ENCODE assay signal across 14 cellular contexts in genomic region chr14:40219032-40219431, GRCh38.
"Had no signal": no experiment of that assay in that cellular context is flagged by ENCODE, and none has a peak within 500 bp of the region (broad histone marks: within the 10 kb centered on the region; RNA-seq: fewer than 3 reads in every experiment).

No MANE protein-coding gene starts in this region.

- H3K4me3 ChIP-seq: heart left ventricle, lung, sigmoid colon, skin epidermis had no signal

- H3K4me1 ChIP-seq: heart left ventricle, sigmoid colon had no signal

- H3K36me3 ChIP-seq: heart left ventricle, neutrophil, sigmoid colon had no signal

- H3K27ac ChIP-seq: heart left ventricle, neutrophil, sigmoid colon, skin epidermis had no signal

- H3K9me3 ChIP-seq: neutrophil, sigmoid colon had no signal

- H3K27me3 ChIP-seq: heart left ventricle, neutrophil, sigmoid colon had no signal

- DNase-seq: effector memory CD4-positive, alpha-beta T cell; heart left ventricle; hippocampal formation; left colon; left ventricle myocardium superior; mesenchymal stem cell; naive thymus-derived CD8-positive, alpha-beta T cell; posterior cingulate gyrus; sigmoid colon; stimulated activated naive CD4-positive, alpha-beta T cell treated with Interleukin-2 at 50 U/mL for 16 hours; trophoblast cell had no signal

- H3K36me3 Mint-ChIP-seq: naive thymus-derived CD8-positive, alpha-beta T cell had no signal

- H3K27me3 Mint-ChIP-seq: naive thymus-derived CD8-positive, alpha-beta T cell had no signal
